Comparison of ENCODE assay signal across 22 cellular contexts in genomic region chr3:101935081-101935480, GRCh38.
DNase-seq lines count a peak whose midpoint lies in the region; ATAC-seq and TF ChIP-seq lines count a peak whose summit lies in the region.
"Had no signal": no experiment of that assay in that cellular context is flagged by ENCODE, and none has a peak within 500 bp of the region (broad histone marks: within the 10 kb centered on the region; RNA-seq: fewer than 3 reads in every experiment).

No MANE protein-coding gene starts in this region.

- peak overlapping the region; percentile 12; the same call in 1 of the 2 replicates for H3K14ac ChIP-seq in IMR-90 (replicated peaks; ENCODE audit: low read depth, low read length)
- H3K14ac ChIP-seq in mesenchymal stem cell (ENCODE audit: low read length in 2 of 2) = no peak overlapping the region

- no peak overlapping the region for H2AFZ ChIP-seq in IMR-90 (replicated peaks; ENCODE audit: low read length, poor library complexity)
- H2AFZ ChIP-seq in mesenchymal stem cell (ENCODE audit: low read depth, low read length) = no peak overlapping the region
- H2AFZ ChIP-seq: neural progenitor cell had no signal

- peak overlapping the region; percentile 55 for H2BK120ac ChIP-seq in IMR-90 (ENCODE audit: low read depth, low read length)
- H2BK120ac ChIP-seq in mesenchymal stem cell (ENCODE audit: low read depth, low read length) = no peak overlapping the region

- dilution Hi-C loops in IMR-90 (cut with HindIII; ENCODE audit: low sequenced_read_pairs, unreplicated experiment) = no loop called here

- H3K9me3 Mint-ChIP-seq in CD14-positive monocyte = peaks cover 0 to 5% (median 2%) of the 10 kb centered on the region in 7 donors
- H3K9me3 Mint-ChIP-seq in activated B cell treated with CpG ODN at 0.5 μM for 24 hours = peaks cover 2% of the 10 kb centered on the region
- H3K9me3 Mint-ChIP-seq: activated CD4-positive, alpha-beta T cell treated with anti-CD3 and anti-CD28 coated beads, Interleukin-2, amount 10 ng/mL, durations not matched to agents 24 days and 14 days had no signal

- H2BK5ac ChIP-seq in IMR-90 (ENCODE audit: low read depth, low read length, poor library complexity, severe bottlenecking) = peak overlapping the region; percentile 37
- no peak overlapping the region for H2BK5ac ChIP-seq in mesenchymal stem cell (ENCODE audit: low read depth, low read length, poor library complexity, severe bottlenecking)

- H3K18ac ChIP-seq in IMR-90 (ENCODE audit: low read depth, low read length) = peak overlapping the region; percentile 68; the same call in 1 of the 2 replicates
- peak overlapping the region in 1 of 2 experiments; percentile 62 for H3K18ac ChIP-seq in mesenchymal stem cell (ENCODE audit: low read depth in 1 of 2, low read length in 2 of 2)

- intact Hi-C loops in CD14-positive monocyte (cut with micrococcal nuclease) = loop anchor here (5.0 to 10.0 kb wide), 4 partner anchors 33 to 83 kb away; no protein-coding TSS in a partner anchor
- intact Hi-C loops in IMR-90 (cut with micrococcal nuclease) = no loop called here
- intact Hi-C loops in activated B cell treated with CpG ODN at 0.5 μM for 24 hours (cut with micrococcal nuclease) = loop anchor here (5.0 kb wide), 1 partner anchor 123 kb away; no protein-coding TSS in a partner anchor
- intact Hi-C loops in sigmoid colon (cut with DNase I) = no loop called here

- no peak overlapping the region for H3K4me3 ChIP-seq in IMR-90 (ENCODE audit: insufficient read depth, low read depth, low read length)
- H3K4me3 ChIP-seq in mesenchymal stem cell (ENCODE audit: insufficient read depth in 1 of 2, low read depth in 1 of 2, low read length in 2 of 2) = no peak overlapping the region
- H3K4me3 ChIP-seq in sigmoid colon = no peak overlapping the region
- H3K4me3 ChIP-seq: cardiac muscle cell, heart right ventricle, mucosa of descending colon, neural progenitor cell had no signal

- H3K27me3 Mint-ChIP-seq in CD14-positive monocyte (ENCODE audit: low read depth in 3 of 3) (peaks cover 0 to 2% (median 1%) of the 10 kb centered on the region in 3 donors), activated B cell treated with CpG ODN at 0.5 μM for 24 hours (no peaks in the 10 kb centered on the region)

- H3K23ac ChIP-seq in IMR-90 (ENCODE audit: low read depth, low read length) (no peak overlapping the region), mesenchymal stem cell (ENCODE audit: low read length in 2 of 2) (no peak overlapping the region)

- H3K4me2 ChIP-seq in IMR-90 (ENCODE audit: low read depth, low read length) (no peak overlapping the region), mesenchymal stem cell (ENCODE audit: low read length, poor library complexity, severe bottlenecking) (no peak overlapping the region)
- H3K4me2 ChIP-seq: neural progenitor cell had no signal

- H4K91ac ChIP-seq in IMR-90 (ENCODE audit: insufficient read depth, low read depth, low read length) = peak overlapping the region; percentile 46
- no peak overlapping the region for H4K91ac ChIP-seq in mesenchymal stem cell (ENCODE audit: low read length)

- H3K9ac ChIP-seq in IMR-90 (ENCODE audit: low read depth, low read length) = no peak overlapping the region
- no peak overlapping the region for H3K9ac ChIP-seq in mesenchymal stem cell (ENCODE audit: low read length)
- H3K9ac ChIP-seq: neural progenitor cell had no signal

- no peak overlapping the region for H3K27ac ChIP-seq in IMR-90 (ENCODE audit: insufficient read depth, low read length)
- H3K27ac ChIP-seq in mesenchymal stem cell (ENCODE audit: low read length, poor library complexity, severe bottlenecking) = peak overlapping the region; percentile 4
- no peak overlapping the region for H3K27ac ChIP-seq in sigmoid colon
- H3K27ac ChIP-seq: cardiac muscle cell, heart right ventricle, neural progenitor cell had no signal

- no peaks in the 10 kb centered on the region for H3K9me3 ChIP-seq in IMR-90 (ENCODE audit: control insufficient read depth, insufficient read depth, low read length)
- H3K9me3 ChIP-seq in mesenchymal stem cell (ENCODE audit: control insufficient read depth, low read length) = no peaks in the 10 kb centered on the region
- no peaks in the 10 kb centered on the region for H3K9me3 ChIP-seq in sigmoid colon
- H3K9me3 ChIP-seq: heart right ventricle, mucosa of descending colon had no signal

- H3K4me3 Mint-ChIP-seq in CD14-positive monocyte (no peak overlapping the region), activated B cell treated with CpG ODN at 0.5 μM for 24 hours (peak overlapping the region; percentile 9)
- H3K4me3 Mint-ChIP-seq: activated CD4-positive, alpha-beta T cell treated with anti-CD3 and anti-CD28 coated beads, Interleukin-2, amount 10 ng/mL, durations not matched to agents 24 days and 14 days; neural progenitor cell had no signal

- TF ChIP-seq CTCF in CD14-positive monocyte (IDR thresholded peaks at IDR 0.05) (no peak), IMR-90 (conservative IDR thresholded peaks at IDR 0.05; ENCODE audit: low read depth, low read length) (no peak), activated B cell treated with CpG ODN at 0.5 μM for 24 hours (IDR thresholded peaks at IDR 0.05) (no peak), sigmoid colon (IDR thresholded peaks at IDR 0.05) (no peak)

- peak overlapping the region; percentile 86; the same call in 1 of the 2 replicates for H4K5ac ChIP-seq in IMR-90 (ENCODE audit: low read depth, low read length)

- H2AK9ac ChIP-seq in IMR-90 (replicated peaks; ENCODE audit: low read depth, low read length, poor library complexity) = no peak overlapping the region

- CTCF ChIA-PET in IMR-90 (lab: Yijun Ruan, JAX) = interaction anchor here (0.6 to 1.4 kb wide), 2 partner anchors 83 to 611 kb away, joined by 4 to 10 read pairs; no protein-coding TSS in a partner anchor
- CTCF ChIA-PET in activated B cell treated with CpG ODN at 0.5 μM for 24 hours (lab: Charles Lee) = interaction anchor here (0.6 to 3.3 kb wide), 7 partner anchors 36 to 294 kb away, joined by 3 to 34 read pairs (median 4); no protein-coding TSS in a partner anchor

- TF ChIP-seq EP300 in sigmoid colon (IDR thresholded peaks at IDR 0.05) = no peak

- H3K79me1 ChIP-seq in IMR-90 (ENCODE audit: low read depth in 1 of 2, low read length in 2 of 2) (peaks cover 0 to 7% of the 10 kb centered on the region in 2 experiments; a peak in 2 of 4 replicates), mesenchymal stem cell (replicated peaks; ENCODE audit: low read length, poor library complexity, severe bottlenecking) (peaks cover 1% of the 10 kb centered on the region)

- H3K36me3 ChIP-seq in IMR-90 (ENCODE audit: control insufficient read depth, insufficient read depth, low read length) = no peaks in the 10 kb centered on the region
- no peaks in the 10 kb centered on the region for H3K36me3 ChIP-seq in mesenchymal stem cell (ENCODE audit: control insufficient read depth in 1 of 2, insufficient read depth in 2 of 2, low read depth in 1 of 2, low read length in 2 of 2)
- no peaks in the 10 kb centered on the region for H3K36me3 ChIP-seq in sigmoid colon
- H3K36me3 ChIP-seq: cardiac muscle cell, heart right ventricle, neural progenitor cell had no signal

- peak overlapping the region; percentile 17; the same call in 1 of the 2 replicates for H2BK20ac ChIP-seq in IMR-90 (ENCODE audit: low read depth, low read length)

- no peak for ATAC-seq in IMR-90 (ENCODE audit: low read depth)
- ATAC-seq in activated B cell treated with CpG ODN at 0.5 μM for 24 hours (ENCODE audit: low read depth) = no peak
- ATAC-seq in HG03095 (IDR thresholded peaks at IDR 0.05; ENCODE audit: unreplicated experiment) = no peak
- ATAC-seq: heart right ventricle, mucosa of descending colon, sciatic nerve had no signal

- WGBS in IMR-90 (ENCODE audit: extremely low coverage in 2 of 2, insufficient read length in 1 of 2), 2 experiments = no CpG with 5 or more reads among the region's 8 CpGs
- WGBS in mesenchymal stem cell = 96% methylated on average over 8 of the region's 8 CpGs
- 98% methylated on average over 8 of the region's 8 CpGs for WGBS in sigmoid colon, 2 donors

- H3K4me1 ChIP-seq in IMR-90 (ENCODE audit: control insufficient read depth, insufficient read depth, low read length) = peaks cover 21% of the 10 kb centered on the region
- H3K4me1 ChIP-seq in mesenchymal stem cell (ENCODE audit: control insufficient read depth, insufficient read depth, low read depth, low read length) = peaks cover 2% of the 10 kb centered on the region
- H3K4me1 ChIP-seq in sigmoid colon = peaks cover 0 to 5% (median 3%) of the 10 kb centered on the region in 4 donors
- H3K4me1 ChIP-seq: neural progenitor cell had no signal

- H3K4ac ChIP-seq in IMR-90 (ENCODE audit: low read depth, low read length) (peak overlapping the region; percentile 23; the same call in 1 of the 2 replicates), mesenchymal stem cell (ENCODE audit: low read depth in 1 of 2, low read length in 2 of 2) (no peak overlapping the region)

- H4K8ac ChIP-seq in IMR-90 (ENCODE audit: low read depth in 2 of 2, low read length in 2 of 2) = peak overlapping the region; percentile 10 to 71
- no peak overlapping the region for H4K8ac ChIP-seq in mesenchymal stem cell (ENCODE audit: low read length)

- H3K9me1 ChIP-seq in IMR-90 (ENCODE audit: insufficient read depth, low read length) = peaks cover 4% of the 10 kb centered on the region

- no peak for TF ChIP-seq RAD21 in IMR-90 (IDR thresholded peaks at IDR 0.05; ENCODE audit: low read length)

- TF ChIP-seq POLR2A in IMR-90 (IDR thresholded peaks at IDR 0.05; ENCODE audit: low read depth, low read length) (no peak), sigmoid colon (IDR thresholded peaks at IDR 0.05) (no peak)

- H3K27ac Mint-ChIP-seq in CD14-positive monocyte = peak overlapping the region; percentile 58 to 84 (median 81)
- H3K27ac Mint-ChIP-seq in activated B cell treated with CpG ODN at 0.5 μM for 24 hours = peak overlapping the region; percentile 87
- H3K27ac Mint-ChIP-seq: activated CD4-positive, alpha-beta T cell treated with anti-CD3 and anti-CD28 coated beads, Interleukin-2, amount 10 ng/mL, durations not matched to agents 24 days and 14 days; neural progenitor cell had no signal

- no peaks in the 10 kb centered on the region for H4K20me1 ChIP-seq in IMR-90 (ENCODE audit: insufficient read depth, low read length)

- POLR2A ChIA-PET in IMR-90 (lab: Charles Lee; ENCODE audit: unreplicated experiment) (no interaction called here), activated B cell treated with CpG ODN at 0.5 μM for 24 hours (lab: Charles Lee) (interaction anchor here (0.9 to 8.3 kb wide), 17 partner anchors 11 to 290 kb away, joined by 3 to 85 read pairs (median 16); partner anchors contain the start of gene NFKBIZ)

- no TSS peak for BruUV-seq in IMR-90 (replicated peaks; lab: Mats Ljungman, UMichigan)

- H3K27me3 ChIP-seq in IMR-90 (ENCODE audit: control insufficient read depth, insufficient read depth, low read length) (no peaks in the 10 kb centered on the region), mesenchymal stem cell (ENCODE audit: control insufficient read depth in 1 of 2, insufficient read depth in 1 of 2, low read length in 2 of 2) (no peaks in the 10 kb centered on the region), sigmoid colon (no peaks in the 10 kb centered on the region)
- H3K27me3 ChIP-seq: cardiac muscle cell, heart right ventricle, neural progenitor cell had no signal

- peak overlapping the region in 1 of 2 experiments; percentile 66 for H2BK12ac ChIP-seq in mesenchymal stem cell (ENCODE audit: low read length in 2 of 2)

- H3K36me3 Mint-ChIP-seq in CD14-positive monocyte (peaks cover 2 to 3% of the 10 kb centered on the region in 2 donors), activated B cell treated with CpG ODN at 0.5 μM for 24 hours (ENCODE audit: low read depth) (peaks cover 3% of the 10 kb centered on the region)
- H3K36me3 Mint-ChIP-seq: neural progenitor cell had no signal

- no peak for DNase-seq in CD14-positive monocyte (ENCODE audit: low spot score)
- no peak for DNase-seq in IMR-90
- no peak for DNase-seq in activated B cell treated with CpG ODN at 0.5 μM for 24 hours
- no peak for DNase-seq in mesenchymal stem cell
- no peak for DNase-seq in sigmoid colon
- no peak for DNase-seq in HK-2 (ENCODE audit: unreplicated experiment)
- DNase-seq: activated CD4-positive, alpha-beta T cell treated with anti-CD3 and anti-CD28 coated beads, Interleukin-2, amount 10 ng/mL, durations not matched to agents 24 days and 14 days; activated CD8-positive, alpha-beta memory T cell treated with anti-CD3 and anti-CD28 coated beads, Interleukin-2, amount 50 U/mL, for 48 hours; activated effector memory CD4-positive, alpha-beta T cell treated with anti-CD3 and anti-CD28 coated beads, Interleukin-2, amount 50 U/mL, for 16 hours; amygdala; GF-D8; heart right ventricle; immature natural killer cell; KG1; mucosa of descending colon; NCI-H1694; NCI-H69; SHP77 had no signal

- peak overlapping the region; percentile 46 for H2AK5ac ChIP-seq in IMR-90 (ENCODE audit: low read depth, low read length)
- H2AK5ac ChIP-seq in mesenchymal stem cell (ENCODE audit: low read length, severe bottlenecking) = no peak overlapping the region

- no peak overlapping the region for H3K56ac ChIP-seq in IMR-90 (ENCODE audit: extremely low read depth, insufficient read depth, low read length)

- H2BK15ac ChIP-seq in IMR-90 (ENCODE audit: low read depth, low read length) (peak overlapping the region; percentile 57; the same call in 2 of the 3 replicates), mesenchymal stem cell (ENCODE audit: low read depth, poor library complexity, severe bottlenecking) (no peak overlapping the region)

- H3K4me1 Mint-ChIP-seq in CD14-positive monocyte (peaks cover 45% of the 10 kb centered on the region), activated B cell treated with CpG ODN at 0.5 μM for 24 hours (peaks cover 49% of the 10 kb centered on the region)
- H3K4me1 Mint-ChIP-seq: neural progenitor cell had no signal

- in situ Hi-C loops in IMR-90 (cut with MboI; ENCODE audit: low sequenced_read_pairs) = no loop called here

Comparison
In these comparisons a context has a peak if more than half of its experiments do, and no peak if none do; other contexts are left out.
1. intact Hi-C loops: an anchor here in CD14-positive monocyte (5.0 to 10.0 kb wide) and activated B cell treated with CpG ODN at 0.5 μM for 24 hours (5.0 kb wide); none called in IMR-90 and sigmoid colon.